ENCODE assay signal across 22 cellular contexts in genomic region chr1:3834701-3835100, GRCh38. TPM values are rescaled to one million over a fixed set of nuclear protein-coding genes. Genes with fewer than 3 reads are reported as not detected.
DNase-seq lines count a peak whose midpoint lies in the region; ATAC-seq, FAIRE-seq and TF ChIP-seq lines count a peak whose summit lies in the region.
"Had no signal": no experiment of that assay in that cellular context is flagged by ENCODE, and none has a peak within 500 bp of the region (broad histone marks: within the 10 kb centered on the region; RNA-seq: fewer than 3 reads in every experiment).

No MANE protein-coding gene starts in this region.

- H3K27ac ChIP-seq in kidney (ENCODE audit: low read depth in 2 of 2, low read length in 2 of 2) = no peak overlapping the region
- H3K27ac ChIP-seq: 22Rv1; BLaER1 treated with 17β-estradiol and CSF1 and Interleukin-3, amounts not matched to agents 10 nM and 100 nM had no signal

- H3K9me3 ChIP-seq in kidney (ENCODE audit: control insufficient read depth in 1 of 2, low read length in 2 of 2) = no peaks in the 10 kb centered on the region
- H3K9me3 ChIP-seq: BE2C had no signal

- ATAC-seq in GM18867 (IDR thresholded peaks at IDR 0.05; ENCODE audit: unreplicated experiment) (no peak), HG03175 (IDR thresholded peaks at IDR 0.05; ENCODE audit: unreplicated experiment) (no peak)
- ATAC-seq: HCT116 had no signal

- H3K9ac ChIP-seq in kidney (ENCODE audit: low read length in 2 of 2) = no peak overlapping the region
- H3K9ac ChIP-seq: BLaER1 treated with 17β-estradiol and CSF1 and Interleukin-3, amounts not matched to agents 10 nM and 100 nM had no signal

- no peak for FAIRE-seq in kidney (lab: Jason Lieb, UNC)
- FAIRE-seq: A204.1, GM12891, GM18507, H1 had no signal

- H3K36me3 ChIP-seq in kidney (ENCODE audit: control insufficient read depth in 1 of 2, insufficient read depth in 2 of 2, low read length in 2 of 2) = peaks cover 39 to 50% of the 10 kb centered on the region in 2 donors
- H3K36me3 ChIP-seq: BE2C had no signal

- H3K4me3 ChIP-seq in kidney (ENCODE audit: low read length in 2 of 2) = no peak overlapping the region
- H3K4me3 ChIP-seq: BLaER1 treated with 17β-estradiol and CSF1 and Interleukin-3, amounts not matched to agents 10 nM and 100 nM had no signal

- peak; percentile 43 for DNase-seq in activated effector memory CD4-positive, alpha-beta T cell treated with anti-CD3 and anti-CD28 coated beads, Interleukin-2, amount 50 U/mL, for 16 hours
- no peak for DNase-seq in activated effector memory CD4-positive, alpha-beta T cell treated with Interleukin-2 at 50 U/mL for 16 hours
- DNase-seq in kidney (peak; percentile 21), superior temporal gyrus (ENCODE audit: extremely low spot score) (peak; percentile 16), AML-193 (lab: John Stamatoyannopoulos, UW) (no peak)
- DNase-seq: BE2C; Calu3; CD4-positive, alpha-beta T cell; COR-L47; DMS53; DMS79 treated with DMSO at 0.1 percent for 48 hours; GF-D8; H7 had no signal

- H3K4me1 ChIP-seq in kidney (ENCODE audit: control insufficient read depth in 1 of 2, insufficient read depth in 1 of 2, low read depth in 1 of 2, low read length in 2 of 2) = peaks cover 0 to 4% of the 10 kb centered on the region in 2 donors
- H3K4me1 ChIP-seq: BE2C had no signal

- TF ChIP-seq CTCF in kidney (IDR thresholded peaks at IDR 0.05; ENCODE audit: borderline replicate concordance, extremely low read depth, insufficient read depth) = no peak

- intact Hi-C loops in kidney (cut with DNase I) = no loop called here

RNA-seq across cellular contexts. Expression of gene CEP104, which starts 22.3 kb away (rescaled TPM):
- 51.2 TPM for total RNA-seq in kidney
- polyA plus RNA-seq in kidney (ENCODE audit: insufficient read depth, low read depth, low replicate concordance) = 11.1 TPM

RNA-seq across cellular contexts. Expression of gene DFFB, which starts 22.6 kb away (rescaled TPM):
- total RNA-seq in kidney = 8.2 TPM
- polyA plus RNA-seq in kidney (ENCODE audit: insufficient read depth, low read depth, low replicate concordance) = 5.6 TPM

RNA-seq across cellular contexts. Expression of gene LRRC47, which starts 38.4 kb away (rescaled TPM):
- 42.4 TPM for total RNA-seq in kidney
- polyA plus RNA-seq in kidney (ENCODE audit: insufficient read depth, low read depth, low replicate concordance) = 28.8 TPM

Comparison
In these comparisons a context has a peak if more than half of its experiments do, and no peak if none do; other contexts are left out.
1. DNase-seq: peak in activated effector memory CD4-positive, alpha-beta T cell treated with anti-CD3 and anti-CD28 coated beads, Interleukin-2, amount 50 U/mL, for 16 hours (single experiment), kidney (single experiment) and superior temporal gyrus (single experiment); none in activated effector memory CD4-positive, alpha-beta T cell treated with Interleukin-2 at 50 U/mL for 16 hours (single experiment) and AML-193 (0 of 2).